Comparison of ENCODE assay signal across 12 cellular contexts in genomic region chr2:63790913-63791312, GRCh38. TPM values are rescaled to one million over a fixed set of nuclear protein-coding genes. Genes with fewer than 3 reads are reported as not detected.
DNase-seq lines count a peak whose midpoint lies in the region; ATAC-seq and TF ChIP-seq lines count a peak whose summit lies in the region.
"Had no signal": no experiment of that assay in that cellular context is flagged by ENCODE, and none has a peak within 500 bp of the region (broad histone marks: within the 10 kb centered on the region; RNA-seq: fewer than 3 reads in every experiment).

No MANE protein-coding gene starts in this region.

- DNase-seq in AG04450 (ENCODE audit: low read depth, low spot score) (peak; percentile 59), LHCN-M2 (ENCODE audit: low read depth) (peak; percentile 85), dedifferentiated amniotic fluid mesenchymal stem cell (ENCODE audit: extremely low spot score) (peak; percentile 81), mesendoderm (peak; percentile 43), esophagus muscularis mucosa (ENCODE audit: extremely low spot score) (no peak)
- no peak for DNase-seq in stimulated activated CD4-positive, alpha-beta T cell treated with anti-CD3 and anti-CD28 coated beads, Interleukin-2, amount 100 ng/mL, for 48 hours
- DNase-seq in activated CD4-positive, alpha-beta T cell treated with anti-CD3 and anti-CD28 coated beads, Interleukin-2, amount 10 ng/mL, durations not matched to agents 7 days and 5 days, result no peak
- DNase-seq: activated effector memory CD4-positive, alpha-beta T cell treated with anti-CD3 and anti-CD28 coated beads, Interleukin-2, amount 50 U/mL, for 16 hours; CD4-positive, alpha-beta T cell; stimulated activated naive CD4-positive, alpha-beta T cell treated with Interleukin-2 at 50 U/mL for 16 hours had no signal

- no peak overlapping the region for H4K5ac ChIP-seq in mesendoderm (ENCODE audit: low read length)

- ATAC-seq in HG03108 (IDR thresholded peaks at IDR 0.05; ENCODE audit: unreplicated experiment), result no peak

- H3K4me1 ChIP-seq in mesendoderm (ENCODE audit: control insufficient read depth, low read depth, low read length) (no peaks in the 10 kb centered on the region), esophagus muscularis mucosa (peaks cover 0 to 3% (median 0%) of the 10 kb centered on the region in 4 donors)

- no peak for TF ChIP-seq POLR2A in esophagus muscularis mucosa (IDR thresholded peaks at IDR 0.05; ENCODE audit: low read depth)

- no peaks in the 10 kb centered on the region for H3K4me1 Mint-ChIP-seq in activated CD4-positive, alpha-beta T cell treated with anti-CD3 and anti-CD28 coated beads, Interleukin-2, amount 10 ng/mL, durations not matched to agents 7 days and 5 days

- CTCF ChIA-PET in AG04450 (lab: Charles Lee), result interaction anchor here (0.7 kb wide), 1 partner anchor 92 kb away, joined by 4 read pairs; no protein-coding TSS in a partner anchor
- CTCF ChIA-PET in activated CD4-positive, alpha-beta T cell treated with anti-CD3 and anti-CD28 coated beads, Interleukin-2, amount 10 ng/mL, durations not matched to agents 7 days and 5 days (lab: Charles Lee), result no interaction called here

- no peak overlapping the region for H3K27ac Mint-ChIP-seq in activated CD4-positive, alpha-beta T cell treated with anti-CD3 and anti-CD28 coated beads, Interleukin-2, amount 10 ng/mL, durations not matched to agents 7 days and 5 days
- H3K27ac Mint-ChIP-seq: CD4-positive, alpha-beta T cell had no signal

- H2AK5ac ChIP-seq in mesendoderm (ENCODE audit: low read length), result no peak overlapping the region

- no peak overlapping the region for H4K8ac ChIP-seq in mesendoderm (ENCODE audit: low read depth, low read length)

- no peak overlapping the region for H3K18ac ChIP-seq in mesendoderm (ENCODE audit: low read length)

- no peaks in the 10 kb centered on the region for H3K36me3 Mint-ChIP-seq in activated CD4-positive, alpha-beta T cell treated with anti-CD3 and anti-CD28 coated beads, Interleukin-2, amount 10 ng/mL, durations not matched to agents 7 days and 5 days (ENCODE audit: low read depth)

- H3K27ac ChIP-seq in AG04450 (ENCODE audit: low read depth, low read length) (peak overlapping the region; percentile 63), mesendoderm (ENCODE audit: low read depth, low read length) (no peak overlapping the region), esophagus muscularis mucosa (replicated peaks in 1 of 4) (no peak overlapping the region)
- H3K27ac ChIP-seq: VCaP had no signal

- H3K4ac ChIP-seq in mesendoderm (ENCODE audit: low read depth, low read length), result no peak overlapping the region

- H3K27me3 ChIP-seq in AG04450 (ENCODE audit: control insufficient read depth, insufficient read depth, low read length) (no peaks in the 10 kb centered on the region), mesendoderm (ENCODE audit: insufficient read depth, low read length, poor library complexity) (no peaks in the 10 kb centered on the region), esophagus muscularis mucosa (no peaks in the 10 kb centered on the region)

- no peak for TF ChIP-seq EP300 in esophagus muscularis mucosa (IDR thresholded peaks at IDR 0.05)

- no peak overlapping the region for H3K56ac ChIP-seq in mesendoderm (ENCODE audit: low read length)

- intact Hi-C loops in esophagus muscularis mucosa (cut with DNase I), result no loop called here

- no peak overlapping the region for H3K4me3 Mint-ChIP-seq in activated CD4-positive, alpha-beta T cell treated with anti-CD3 and anti-CD28 coated beads, Interleukin-2, amount 10 ng/mL, durations not matched to agents 7 days and 5 days
- H3K4me3 Mint-ChIP-seq: CD4-positive, alpha-beta T cell had no signal

- no peak overlapping the region for H2BK15ac ChIP-seq in mesendoderm (replicated peaks; ENCODE audit: low read depth)

- POLR2A ChIA-PET in AG04450 (lab: Yijun Ruan, JAX), result no interaction called here
- POLR2A ChIA-PET in activated CD4-positive, alpha-beta T cell treated with anti-CD3 and anti-CD28 coated beads, Interleukin-2, amount 10 ng/mL, durations not matched to agents 7 days and 5 days (lab: Charles Lee), result no interaction called here

- H3K36me3 ChIP-seq in mesendoderm (ENCODE audit: control insufficient read depth, insufficient read depth, low read length) (no peaks in the 10 kb centered on the region), esophagus muscularis mucosa (no peaks in the 10 kb centered on the region)

- no peak overlapping the region for H3K9ac ChIP-seq in mesendoderm (ENCODE audit: low read length)

- no peak overlapping the region for H2BK120ac ChIP-seq in mesendoderm (ENCODE audit: low read depth, low read length)

- no peak overlapping the region for H2BK5ac ChIP-seq in mesendoderm (ENCODE audit: low read length)

- no peaks in the 10 kb centered on the region for H3K79me1 ChIP-seq in mesendoderm (ENCODE audit: low read length)

- no peak overlapping the region for H3K4me2 ChIP-seq in mesendoderm (ENCODE audit: low read length)

- WGBS in mesendoderm (ENCODE audit: extremely low coverage, insufficient coverage, low lambda C conversion rate), result no CpG with 5 or more reads among the region's 2 CpGs
- 59% methylated on average over 2 of the region's 2 CpGs for WGBS in esophagus muscularis mucosa

- no peaks in the 10 kb centered on the region for H3K9me3 Mint-ChIP-seq in activated CD4-positive, alpha-beta T cell treated with anti-CD3 and anti-CD28 coated beads, Interleukin-2, amount 10 ng/mL, durations not matched to agents 7 days and 5 days
- H3K9me3 Mint-ChIP-seq: CD4-positive, alpha-beta T cell had no signal

- no peaks in the 10 kb centered on the region for H3K27me3 Mint-ChIP-seq in activated CD4-positive, alpha-beta T cell treated with anti-CD3 and anti-CD28 coated beads, Interleukin-2, amount 10 ng/mL, durations not matched to agents 7 days and 5 days
- H3K27me3 Mint-ChIP-seq: CD4-positive, alpha-beta T cell had no signal

- TF ChIP-seq CTCF in AG04450 (IDR thresholded peaks at IDR 0.05; ENCODE audit: low read depth, low read length) (no peak), esophagus muscularis mucosa (IDR thresholded peaks at IDR 0.05) (no peak)

- H3K23ac ChIP-seq in mesendoderm (ENCODE audit: low read length), result no peak overlapping the region

- H3K79me2 ChIP-seq in mesendoderm (ENCODE audit: control insufficient read depth, insufficient read depth, low read length), result no peaks in the 10 kb centered on the region

- H3K9me3 ChIP-seq in AG04450 (ENCODE audit: control insufficient read depth, insufficient read depth, low read length), result no peaks in the 10 kb centered on the region
- no peaks in the 10 kb centered on the region for H3K9me3 ChIP-seq in esophagus muscularis mucosa

- H3K4me3 ChIP-seq in AG04450 (ENCODE audit: low read depth, low read length) (no peak overlapping the region), mesendoderm (ENCODE audit: low read length) (no peak overlapping the region), esophagus muscularis mucosa (no peak overlapping the region)

RNA-seq across cellular contexts. Expression of gene UGP2, which starts 50.8 kb away (rescaled TPM):
- polyA plus RNA-seq in AG04450 (2011; rRNA removed), result 83.0 and 121 TPM in 2 replicates
- polyA minus RNA-seq in AG04450 (2011; rRNA and poly(A)+ RNA removed), result 23.8 and 39.4 TPM in 2 replicates
- 216 and 261 TPM in 2 replicates for total RNA-seq in LHCN-M2 (2014; rRNA removed)
- 170 TPM for polyA plus RNA-seq in LHCN-M2 (2012)
- polyA plus RNA-seq in mesendoderm (2013, experiment 1 of 2), result 361 TPM
- 376 TPM for polyA plus RNA-seq in mesendoderm (2013, experiment 2 of 2)
- 100 to 1,000 TPM; 163 to 247 (median 198) TPM for total RNA-seq in esophagus muscularis mucosa
- total RNA-seq in activated CD4-positive, alpha-beta T cell treated with anti-CD3 and anti-CD28 coated beads, Interleukin-2, amount 10 ng/mL, durations not matched to agents 7 days and 5 days, result 100 to 1,000 TPM; 140 to 181 TPM

Comparison
In these comparisons a context has a peak if more than half of its experiments do, and no peak if none do; other contexts are left out.
1. DNase-seq: peak in AG04450 (single experiment), LHCN-M2 (single experiment), dedifferentiated amniotic fluid mesenchymal stem cell (single experiment) and mesendoderm (single experiment); none in esophagus muscularis mucosa (single experiment), stimulated activated CD4-positive, alpha-beta T cell treated with anti-CD3 and anti-CD28 coated beads, Interleukin-2, amount 100 ng/mL, for 48 hours (0 of 2) and activated CD4-positive, alpha-beta T cell treated with anti-CD3 and anti-CD28 coated beads, Interleukin-2, amount 10 ng/mL, durations not matched to agents 7 days and 5 days (single experiment).